ENCODE assay signal across 8 cellular contexts in the genomic region with DNA sequence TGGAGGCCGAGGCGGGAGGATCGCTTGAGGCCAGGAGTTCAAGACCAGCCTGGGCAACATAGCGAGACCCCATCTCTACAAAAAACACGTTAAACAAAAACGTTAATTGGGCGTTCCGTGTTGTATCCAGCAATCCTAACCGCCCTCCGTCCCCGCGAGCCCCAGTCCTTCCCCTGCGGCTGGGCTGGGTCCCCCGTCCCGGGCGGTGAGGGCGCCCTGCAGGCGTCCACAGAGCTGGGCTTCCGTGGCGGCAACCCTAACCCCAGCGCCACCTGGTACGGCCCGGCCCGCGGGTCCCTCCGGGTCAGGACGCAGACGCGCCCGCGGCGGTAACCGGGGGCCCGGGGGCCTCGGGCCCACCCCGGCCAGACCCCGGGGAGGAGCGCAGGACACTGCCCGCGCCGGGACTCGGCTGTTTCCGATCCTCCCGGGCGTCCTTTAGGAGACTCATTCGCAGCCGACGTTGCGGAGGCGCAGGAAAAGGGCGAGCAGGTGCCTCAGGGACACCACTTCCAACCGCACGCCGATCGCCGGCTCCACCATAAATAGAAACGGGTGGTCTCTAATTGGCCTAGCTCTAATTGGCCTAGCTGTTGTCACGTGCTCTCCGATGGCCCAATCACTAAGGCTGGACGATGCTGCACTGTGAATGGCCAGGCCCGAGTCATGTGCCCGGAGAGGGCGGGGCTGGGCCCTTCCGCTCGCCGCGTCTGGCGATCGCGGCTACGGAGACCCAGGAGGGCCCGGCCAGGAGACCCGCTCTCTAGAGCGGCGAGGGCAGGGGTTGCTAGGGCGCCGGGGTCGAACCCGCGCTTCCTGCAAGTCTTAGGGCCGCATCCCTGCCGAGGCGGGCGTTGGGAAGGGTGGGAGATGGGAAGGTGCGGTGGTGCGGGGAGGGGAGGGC.
DNase-seq lines count a peak whose midpoint lies in the region; ATAC-seq and TF ChIP-seq lines count a peak whose summit lies in the region.

No MANE protein-coding gene starts in this region.

- peak; percentile 91 for ATAC-seq in GM21526 (IDR thresholded peaks at IDR 0.05; ENCODE audit: low FRiP score, unreplicated experiment)

- H3K27me3 ChIP-seq in OCI-LY1 (ENCODE audit: insufficient read depth, low read length) = peaks cover 5% of the 10 kb centered on the region; the same call in 1 of the 2 replicates

- peak overlapping the region; percentile 10 for H3K27ac ChIP-seq in OCI-LY1 (ENCODE audit: low read depth, low read length, poor library complexity, severe bottlenecking)

- H2AFZ ChIP-seq in OCI-LY1 (ENCODE audit: low read length) = no peak overlapping the region

- H3K9me2 ChIP-seq in OCI-LY1 (ENCODE audit: low read depth, low read length) = no peaks in the 10 kb centered on the region

- H4K20me1 ChIP-seq in OCI-LY1 (ENCODE audit: insufficient read depth, low read length) = no peaks in the 10 kb centered on the region

- peak overlapping the region; percentile 68 for H3K4me2 ChIP-seq in OCI-LY1 (ENCODE audit: low read length)

- no peaks in the 10 kb centered on the region; the same call in 1 of the 2 replicates for H3K36me3 ChIP-seq in OCI-LY1 (ENCODE audit: insufficient read depth, low read length)

- TF ChIP-seq CTCF in OCI-LY1 (IDR thresholded peaks at IDR 0.05; ENCODE audit: low read length) (no peak), epithelial cell of esophagus (IDR thresholded peaks at IDR 0.05; ENCODE audit: insufficient read depth, low read depth, low read length, missing control alignments) (no peak)

- H3K9me3 ChIP-seq in OCI-LY1 (ENCODE audit: low read length) = peaks cover 2% of the 10 kb centered on the region; the same call in 1 of the 2 replicates

- H3K4me3 ChIP-seq in OCI-LY1 (ENCODE audit: low read depth, low read length, poor library complexity, severe bottlenecking) = peak overlapping the region; percentile 78
- H3K4me3 ChIP-seq in epithelial cell of esophagus (ENCODE audit: low read length) = peak overlapping the region; percentile 71

- H3K79me2 ChIP-seq in OCI-LY1 (ENCODE audit: insufficient read depth, low read length) = no peaks in the 10 kb centered on the region

- DNase-seq in DMS 273 (lab: John Stamatoyannopoulos, UW; ENCODE audit: unreplicated experiment) = peak; percentile 99
- peak; percentile 99 for DNase-seq in HuH-7 (ENCODE audit: low spot score)
- peak; percentile 90 for DNase-seq in activated T-cell treated with anti-CD3 and anti-CD28 coated beads for 24 hours (ENCODE audit: low read depth)
- peak; percentile 98 for DNase-seq in epithelial cell of esophagus (ENCODE audit: low read depth)
- peak; percentile 95 for DNase-seq in middle frontal gyrus (ENCODE audit: extremely low spot score, low spot score)
- peak; percentile 79 to 84 for DNase-seq in stimulated activated CD8-positive, alpha-beta memory T cell treated with anti-CD3 and anti-CD28 coated beads, Interleukin-2, amount 100 ng/mL, for 1 hour (ENCODE audit: low read depth in 2 of 2)

- peaks cover 4% of the 10 kb centered on the region for H3F3A ChIP-seq in OCI-LY1 (ENCODE audit: insufficient read depth, low read length)

- H3K4me1 ChIP-seq in OCI-LY1 (ENCODE audit: insufficient read depth, low read length, severe bottlenecking) = peaks cover 18% of the 10 kb centered on the region

- peak overlapping the region; percentile 85 for H3K9ac ChIP-seq in OCI-LY1 (ENCODE audit: low read length)

Comparison
In these comparisons a context has a peak if more than half of its experiments do, and no peak if none do; other contexts are left out.
1. Peak in every context shown above with its lines: DNase-seq, ATAC-seq, H3K4me3 ChIP-seq and H3K27ac ChIP-seq.